Comparison of ENCODE assay signal across 8 cellular contexts in genomic region chr19:51926426-51926783, GRCh38. TPM values are rescaled to one million over a fixed set of nuclear protein-coding genes. Genes with fewer than 3 reads are reported as not detected.
A peak's percentile ranks its signal among the peaks of the same experiment; 100 is the strongest.
DNase-seq lines count a peak whose midpoint lies in the region; ATAC-seq and TF ChIP-seq lines count a peak whose summit lies in the region.

No MANE protein-coding gene starts in this region.

- peaks cover 10% of the 10 kb centered on the region for H3K79me2 ChIP-seq in OCI-LY3 (ENCODE audit: low read length)

- H4K20me1 ChIP-seq in BLaER1 (no peaks in the 10 kb centered on the region), OCI-LY3 (ENCODE audit: insufficient read depth, low read length) (no peaks in the 10 kb centered on the region)

- H3K9me3 ChIP-seq in BLaER1 (peaks cover 63% of the 10 kb centered on the region), OCI-LY3 (ENCODE audit: insufficient read depth, low read length) (peaks cover 34% of the 10 kb centered on the region), endodermal cell (ENCODE audit: control insufficient read depth, low read length) (peaks cover 87% of the 10 kb centered on the region)

- H3K4me1 ChIP-seq in BLaER1 (peaks cover 10% of the 10 kb centered on the region), OCI-LY3 (ENCODE audit: low read length) (peaks cover 7% of the 10 kb centered on the region), endodermal cell (ENCODE audit: control insufficient read depth, insufficient read depth, low read length) (no peaks in the 10 kb centered on the region)

- H3K4me2 ChIP-seq in BLaER1: peak overlapping the region; percentile 88
- H3K4me2 ChIP-seq in OCI-LY3 (ENCODE audit: low read length): peak overlapping the region; percentile 73

- peak overlapping the region; percentile 86; the same call in 1 of the 2 replicates for H3K9ac ChIP-seq in BLaER1
- H3K9ac ChIP-seq in OCI-LY3 (ENCODE audit: low read length): peak overlapping the region; percentile 89; the same call in 1 of the 2 replicates
- H3K9ac ChIP-seq in endodermal cell (ENCODE audit: extremely low read depth, low read length, poor library complexity, severe bottlenecking): peak overlapping the region; percentile 94

- H3K36me3 Mint-ChIP-seq in endodermal cell (ENCODE audit: low read depth): peaks cover 58% of the 10 kb centered on the region
- peaks cover 50% of the 10 kb centered on the region for H3K36me3 Mint-ChIP-seq in neural crest cell (ENCODE audit: low read depth)

- H2AFZ ChIP-seq in OCI-LY3 (ENCODE audit: low read depth, low read length): peak overlapping the region; percentile 99

- WGBS in endodermal cell (ENCODE audit: insufficient coverage in 1 of 2, insufficient read length in 1 of 2), 2 experiments: 28 to 38% methylated on average over 11 of the region's 11 CpGs

- DNase-seq in endodermal cell: no peak
- DNase-seq in neural crest cell (ENCODE audit: low read depth, low spot score): no peak
- DNase-seq in cerebellar nuclear complex (lab: John Stamatoyannopoulos, UW): no peak
- DNase-seq in NCI-H345 treated with DMSO at 0.1 percent for 48 hours (lab: John Stamatoyannopoulos, UW; ENCODE audit: unreplicated experiment): no peak

- H3K27ac Mint-ChIP-seq in endodermal cell: peak overlapping the region; percentile 99
- H3K27ac Mint-ChIP-seq in neural crest cell (ENCODE audit: unreplicated experiment): no peak overlapping the region

- H3K9me3 Mint-ChIP-seq in endodermal cell (peaks cover 91% of the 10 kb centered on the region), neural crest cell (peaks cover 36% of the 10 kb centered on the region)

- H3K27me3 ChIP-seq in BLaER1 (no peaks in the 10 kb centered on the region), OCI-LY3 (ENCODE audit: low read depth, low read length) (no peaks in the 10 kb centered on the region), endodermal cell (ENCODE audit: control insufficient read depth, insufficient read depth, low read length, poor library complexity, severe bottlenecking) (no peaks in the 10 kb centered on the region)

- H3K27ac ChIP-seq in BLaER1 (peak overlapping the region; percentile 91), OCI-LY3 (ENCODE audit: low read length) (0 out of 2 replicates have a peak overlapping the region, but pooled peaks have one; percentile 65), endodermal cell (ENCODE audit: low read depth, low read length) (no peak overlapping the region)

- H3K27me3 Mint-ChIP-seq in endodermal cell (ENCODE audit: insufficient read depth) (peaks cover 7% of the 10 kb centered on the region), neural crest cell (ENCODE audit: low read depth) (peaks cover 2% of the 10 kb centered on the region)

- H3K4me3 ChIP-seq in BLaER1 (peak overlapping the region; percentile 86), OCI-LY3 (ENCODE audit: low read length) (peak overlapping the region; percentile 89), endodermal cell (ENCODE audit: low read length) (peak overlapping the region; percentile 90)

- H3K4me1 Mint-ChIP-seq in endodermal cell (no peaks in the 10 kb centered on the region), neural crest cell (peaks cover 20% of the 10 kb centered on the region)

- ATAC-seq in GM21825 (IDR thresholded peaks at IDR 0.05; ENCODE audit: unreplicated experiment) (no peak), GM18502 (IDR thresholded peaks at IDR 0.05; ENCODE audit: poor library complexity, unreplicated experiment) (no peak)

- peaks cover 17% of the 10 kb centered on the region for H3K36me3 ChIP-seq in BLaER1
- H3K36me3 ChIP-seq in OCI-LY3 (replicated peaks; ENCODE audit: low read depth, low read length): peaks cover 22% of the 10 kb centered on the region
- peaks cover 29% of the 10 kb centered on the region for H3K36me3 ChIP-seq in endodermal cell (ENCODE audit: control insufficient read depth, insufficient read depth, low read length)

- H3K4me3 Mint-ChIP-seq in endodermal cell: peak overlapping the region; percentile 99
- peak overlapping the region; percentile 100 for H3K4me3 Mint-ChIP-seq in neural crest cell

- TF ChIP-seq CTCF in OCI-LY3 (IDR thresholded peaks at IDR 0.05; ENCODE audit: low read depth, low read length) (no peak), endodermal cell (conservative IDR thresholded peaks at IDR 0.05) (no peak), neural crest cell (conservative IDR thresholded peaks at IDR 0.05) (no peak)

RNA-seq across cellular contexts. Expression of gene ZNF613, which starts 0.9 kb away (rescaled TPM):
- total RNA-seq in endodermal cell (10 to 100 TPM; 17.5 to 22.5 TPM), neural crest cell (6.3 and 8.7 TPM in 2 replicates)
- 6.6 TPM for polyA plus RNA-seq in endodermal cell (2013, experiment 1 of 2)
- polyA plus RNA-seq in endodermal cell (2013, experiment 2 of 2): 5.7 TPM

RNA-seq across cellular contexts. Expression of gene ZNF649, which starts 21.6 kb away (rescaled TPM):
- 10 to 100 TPM; 61.0 to 69.3 TPM for total RNA-seq in endodermal cell
- 24.6 TPM for polyA plus RNA-seq in endodermal cell (2013, experiment 1 of 2)
- polyA plus RNA-seq in endodermal cell (2013, experiment 2 of 2): 21.7 TPM
- 33.7 TPM in 2 replicates for total RNA-seq in neural crest cell

RNA-seq across cellular contexts. Expression of gene ZNF577, which starts 38.7 kb away (rescaled TPM):
- 10 to 100 TPM; 25.8 to 31.1 TPM for total RNA-seq in endodermal cell
- polyA plus RNA-seq in endodermal cell (2013, experiment 1 of 2): 16.8 TPM
- 14.0 TPM for polyA plus RNA-seq in endodermal cell (2013, experiment 2 of 2)
- 15.7 and 20.4 TPM in 2 replicates for total RNA-seq in neural crest cell
